ENCODE assay signal across 20 cellular contexts in genomic region chr7:112160771-112161150, GRCh38. TPM values are rescaled to one million over a fixed set of nuclear protein-coding genes. Genes with fewer than 3 reads are reported as not detected.
DNase-seq lines count a peak whose midpoint lies in the region; ATAC-seq, FAIRE-seq and TF ChIP-seq lines count a peak whose summit lies in the region.
"Had no signal": no experiment of that assay in that cellular context is flagged by ENCODE, and none has a peak within 500 bp of the region (broad histone marks: within the 10 kb centered on the region; RNA-seq: fewer than 3 reads in every experiment).

No MANE protein-coding gene starts in this region.

- no peak for TF ChIP-seq CTCF in A549 (IDR thresholded peaks at IDR 0.05)
- TF ChIP-seq CTCF in LNCaP clone FGC (IDR thresholded peaks at IDR 0.05; ENCODE audit: control insufficient read depth, extremely low read depth, insufficient read depth) = no peak
- no peak for TF ChIP-seq CTCF in neural crest cell (conservative IDR thresholded peaks at IDR 0.05)

- H3K9me3 ChIP-seq in A549 = no peaks in the 10 kb centered on the region
- no peaks in the 10 kb centered on the region for H3K9me3 ChIP-seq in endocrine pancreas (ENCODE audit: control insufficient read depth, low read length)
- H3K9me3 ChIP-seq in MG63 = no peaks in the 10 kb centered on the region
- H3K9me3 ChIP-seq: thyroid gland had no signal

- POLR2A ChIA-PET in A549 (lab: Yijun Ruan, JAX) = interaction anchor here (1.2 kb wide), 1 partner anchor 46 kb away, joined by 4 read pairs; the partner anchor contains the start of gene ZNF277

- ATAC-seq in A549 (peak; percentile 16 to 41; a peak in 3 of 6 replicates), GM21529 (IDR thresholded peaks at IDR 0.05; ENCODE audit: unreplicated experiment) (no peak), HG02973 (IDR thresholded peaks at IDR 0.05; ENCODE audit: unreplicated experiment) (no peak)
- ATAC-seq: activated CD4-positive, CD25-positive, alpha-beta regulatory T cell treated with anti-CD3 and anti-CD28 coated beads, Interleukin-2, amount 50 U/mL, for 24 hours had no signal

- H3K9me3 Mint-ChIP-seq in neural crest cell = no peaks in the 10 kb centered on the region
- H3K9me3 Mint-ChIP-seq: IgD-negative memory B cell, memory B cell had no signal

- peaks cover 42% of the 10 kb centered on the region for H3K4me1 Mint-ChIP-seq in neural crest cell

- TF ChIP-seq POLR2A in A549 (IDR thresholded peaks at IDR 0.05; ENCODE audit: low read length) = no peak

- H3K4me3 ChIP-seq in A549 = peak overlapping the region; percentile 23
- peak overlapping the region; percentile 34 for H3K4me3 ChIP-seq in LNCaP clone FGC (ENCODE audit: low read depth, low read length)
- peak overlapping the region; percentile 40 for H3K4me3 ChIP-seq in endocrine pancreas (ENCODE audit: control insufficient read depth, insufficient read depth, low read length)
- H3K4me3 ChIP-seq in MG63 = no peak overlapping the region
- H3K4me3 ChIP-seq: thyroid gland had no signal

- H3K27ac Mint-ChIP-seq in neural crest cell (ENCODE audit: unreplicated experiment) = no peak overlapping the region
- H3K27ac Mint-ChIP-seq: activated naive CD8-positive, alpha-beta T cell; IgD-negative memory B cell; memory B cell had no signal

- 10% methylated on average over 7 of the region's 7 CpGs for WGBS in A549 (ENCODE audit: missing lambda C conversion rate)

- H3K4me1 ChIP-seq in A549 (peaks cover 60% of the 10 kb centered on the region), endocrine pancreas (ENCODE audit: control insufficient read depth, insufficient read depth, low read length) (peaks cover 12% of the 10 kb centered on the region)

- DNase-seq in A549 (ENCODE audit: low read depth in 1 of 2, low spot score in 1 of 2) (peak in 1 of 2 experiments; percentile 10), LNCaP clone FGC (ENCODE audit: low read depth) (peak; percentile 62), neural crest cell (ENCODE audit: low read depth, low spot score) (no peak), MG63 (no peak), NCI-H2171 (lab: John Stamatoyannopoulos, UW) (no peak)
- DNase-seq: activated CD8-positive, alpha-beta memory T cell treated with anti-CD3 and anti-CD28 coated beads, Interleukin-2, amount 50 U/mL, for 4 hours; AML-193; DMS79 treated with DMSO at 0.1 percent for 48 hours; NCI-H1436; NCI-H446 treated with DMSO at 0.1 percent for 48 hours; posterior cingulate gyrus; thyroid gland had no signal

- H3K36me3 ChIP-seq in endocrine pancreas (ENCODE audit: control insufficient read depth, insufficient read depth, low read length) (no peaks in the 10 kb centered on the region), MG63 (no peaks in the 10 kb centered on the region)
- H3K36me3 ChIP-seq: thyroid gland had no signal

- H3K4me3 Mint-ChIP-seq in neural crest cell = peak overlapping the region; percentile 9
- H3K4me3 Mint-ChIP-seq: activated naive CD8-positive, alpha-beta T cell; IgD-negative memory B cell; memory B cell had no signal

- CTCF ChIA-PET in A549 (lab: Yijun Ruan, JAX) = interaction anchor here (0.9 to 1.5 kb wide), 3 partner anchors 12 to 419 kb away, joined by 3 read pairs; no protein-coding TSS in a partner anchor

- no peaks in the 10 kb centered on the region for H3K27me3 Mint-ChIP-seq in neural crest cell (ENCODE audit: low read depth)
- H3K27me3 Mint-ChIP-seq: IgD-negative memory B cell had no signal

- H3K27me3 ChIP-seq in endocrine pancreas (ENCODE audit: control insufficient read depth, insufficient read depth, low read length) = no peaks in the 10 kb centered on the region
- H3K27me3 ChIP-seq in MG63 = no peaks in the 10 kb centered on the region
- H3K27me3 ChIP-seq: thyroid gland had no signal

- peak overlapping the region; percentile 86 to 87 for H3K27ac ChIP-seq in A549
- H3K27ac ChIP-seq: thyroid gland had no signal

- TF ChIP-seq EP300 in A549 (IDR thresholded peaks at IDR 0.05) = no peak; a peak in 1 of 5 replicates

- peak overlapping the region; percentile 86 for H3K4me2 ChIP-seq in A549

- H3K36me3 Mint-ChIP-seq in neural crest cell (ENCODE audit: low read depth) = no peaks in the 10 kb centered on the region
- H3K36me3 Mint-ChIP-seq: activated naive CD8-positive, alpha-beta T cell; IgD-negative memory B cell; memory B cell had no signal

- no peak overlapping the region for H3K9ac ChIP-seq in endocrine pancreas (ENCODE audit: control insufficient read depth, insufficient read depth, low read length)

- FAIRE-seq in A549 (lab: Jason Lieb, UNC) = no peak
- FAIRE-seq: colon had no signal

- no peak for TF ChIP-seq RAD21 in A549 (conservative IDR thresholded peaks at IDR 0.05 in 1 of 2, IDR thresholded peaks at IDR 0.05 in 1 of 2)

TF ChIP-seq in A549, 52 proteins besides CTCF, POLR2A, EP300 and RAD21:
- TF ChIP-seq FOSB (CRISPR knock-in tag; IDR thresholded peaks at IDR 0.05) = peak; percentile 26; the same call in 1 of the 2 replicates
- TF ChIP-seq FOSL2 (IDR thresholded peaks at IDR 0.05) = no peak
- peak; percentile 22; the same call in 1 of the 2 replicates for TF ChIP-seq FOSL2 (CRISPR knock-in tag; IDR thresholded peaks at IDR 0.05)
- TF ChIP-seq GATA3 (IDR thresholded peaks at IDR 0.05; ENCODE audit: borderline replicate concordance) = peak; percentile 77
- no peak for TF ChIP-seq RFX5 (IDR thresholded peaks at IDR 0.05)
- peak in 1 of 2 experiments; percentile 8; a peak in 1 of 4 replicates for TF ChIP-seq CEBPB (IDR thresholded peaks at IDR 0.05)
- TF ChIP-seq KDM5A (IDR thresholded peaks at IDR 0.05) = no peak
- 0 out of 3 replicates have a peak, but pooled peaks have one; percentile 14 for TF ChIP-seq SMC3 (IDR thresholded peaks at IDR 0.05)

RNA-seq across cellular contexts. Expression of gene DOCK4, which starts 45.4 kb away (rescaled TPM):
- polyA plus RNA-seq in A549 (2011; rRNA removed) (13.6 and 15.7 TPM in 2 replicates), A549 (2017; fragmentation: RNase III; extraction: RNeasy Plus Mini Kit Qiagen cat#74134 plus additional on column Dnase treatment) (12.4 to 15.9 TPM (median 13.7 TPM) in 3 replicates)
- 4.8 and 5.8 TPM in 2 replicates for polyA plus RNA-seq in A549 (2012; cell fraction: cytosol; rRNA removed)
- polyA plus RNA-seq in A549 (2012; cell fraction: nucleus; rRNA removed) = 11.1 and 13.1 TPM in 2 replicates
- 24.5 and 35.2 TPM in 2 replicates for polyA minus RNA-seq in A549 (2011; rRNA and poly(A)+ RNA removed)
- total RNA-seq in neural crest cell = 14.1 and 15.3 TPM in 2 replicates
- 0.30 and 0.57 TPM in 2 replicates for total RNA-seq in MG63 (2014; rRNA removed; shearing (Covaris generic); ENCODE audit: low replicate concordance)
- polyA plus RNA-seq: IgD-negative memory B cell had no signal

RNA-seq across cellular contexts. Expression of gene ZNF277, which starts 45.7 kb away (rescaled TPM):
- polyA plus RNA-seq in A549 (2011; rRNA removed) (25.8 and 31.9 TPM in 2 replicates), A549 (2017; fragmentation: RNase III; extraction: RNeasy Plus Mini Kit Qiagen cat#74134 plus additional on column Dnase treatment) (18.5 to 23.4 TPM (median 22.5 TPM) in 3 replicates)
- 5.0 and 5.7 TPM in 2 replicates for polyA plus RNA-seq in A549 (2012; cell fraction: cytosol; rRNA removed)
- 1.7 and 3.4 TPM in 2 replicates for polyA plus RNA-seq in A549 (2012; cell fraction: nucleus; rRNA removed)
- 12.8 and 21.0 TPM in 2 replicates for polyA minus RNA-seq in A549 (2011; rRNA and poly(A)+ RNA removed)
- 20.2 and 20.9 TPM in 2 replicates for total RNA-seq in neural crest cell
- total RNA-seq in MG63 (2014; rRNA removed; shearing (Covaris generic); ENCODE audit: low replicate concordance) = 3.8 and 5.8 TPM in 2 replicates

Comparison
In these comparisons a context has a peak if more than half of its experiments do, and no peak if none do; other contexts are left out.
1. ATAC-seq: peak in A549 (2 of 2); none in GM21529 (single experiment) and HG02973 (single experiment).